20 cellular contexts compared by ENCODE assay signal in the genomic region with DNA sequence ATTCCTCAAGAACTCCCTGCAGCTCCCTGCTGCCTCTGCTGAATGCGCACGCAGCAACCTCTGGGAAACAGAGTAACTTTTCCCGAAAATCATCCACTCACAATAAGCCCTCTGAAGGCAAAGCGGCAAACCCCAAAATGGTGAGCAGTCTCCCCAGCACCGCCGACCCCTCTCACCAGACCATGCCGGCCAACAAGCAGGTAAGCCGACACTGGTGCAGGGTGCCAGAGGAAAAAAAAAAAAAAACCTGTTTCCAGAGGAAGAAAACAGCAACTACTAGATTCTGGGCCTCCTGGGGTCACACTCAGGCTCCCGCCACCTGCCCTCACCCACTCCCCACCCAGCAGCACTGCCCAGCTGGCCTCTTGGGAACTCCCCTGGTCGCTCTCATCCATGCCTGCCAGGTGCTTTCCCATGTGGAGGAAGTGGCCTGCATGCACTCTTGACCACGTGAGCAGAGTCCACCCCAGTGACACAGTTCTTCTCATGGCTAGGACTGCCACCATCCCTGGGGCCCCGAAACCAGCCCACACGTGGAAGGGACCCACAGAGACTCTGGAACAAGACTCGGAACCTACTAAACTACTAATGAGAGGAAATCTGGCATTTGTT. TPM values are rescaled to one million over a fixed set of nuclear protein-coding genes. Genes with fewer than 3 reads are reported as not detected.
DNase-seq lines count a peak whose midpoint lies in the region; ATAC-seq, FAIRE-seq and TF ChIP-seq lines count a peak whose summit lies in the region.
"Had no signal": no experiment of that assay in that cellular context is flagged by ENCODE, and none has a peak within 500 bp of the region (broad histone marks: within the 10 kb centered on the region; RNA-seq: fewer than 3 reads in every experiment).

No MANE protein-coding gene starts in this region.

- CTCF ChIA-PET in HepG2 (lab: Yijun Ruan, JAX; ENCODE audit: low intra/inter-chr PET ratio, low total read pairs), result no interaction called here

- no peak for TF ChIP-seq RAD21 in HepG2 (CRISPR knock-in tag; IDR thresholded peaks at IDR 0.05)

- BruUV-seq in HepG2 (replicated peaks; lab: Mats Ljungman, UMichigan), result no TSS peak

- POLR2A ChIA-PET in HepG2 (lab: Yijun Ruan, JAX), result no interaction called here

- TF ChIP-seq CTCF in GM06990 (IDR thresholded peaks at IDR 0.05; ENCODE audit: insufficient read depth, low read length, poor library complexity, severe bottlenecking), result no peak
- TF ChIP-seq CTCF in HepG2 (CRISPR knock-in tag; IDR thresholded peaks at IDR 0.05), result no peak
- TF ChIP-seq CTCF in uterus (IDR thresholded peaks at IDR 0.05), result no peak
- no peak for TF ChIP-seq CTCF in osteocyte (IDR thresholded peaks at IDR 0.05)

- H3K36me3 ChIP-seq in GM06990 (ENCODE audit: control insufficient read depth, insufficient read depth, low read length) (no peaks in the 10 kb centered on the region; the same call in 1 of the 2 replicates), HepG2 (replicated peaks in 1 of 2; ENCODE audit: control insufficient read depth in 1 of 2, insufficient read depth in 2 of 2, low read length in 2 of 2) (peaks cover 60 to 95% of the 10 kb centered on the region in 2 experiments), uterus (no peaks in the 10 kb centered on the region)

- H3K79me2 ChIP-seq in HepG2 (ENCODE audit: insufficient read depth, low read length), result no peaks in the 10 kb centered on the region

- TF ChIP-seq POLR2A in HepG2 (IDR thresholded peaks at IDR 0.05; ENCODE audit: insufficient read depth in 1 of 2, low read depth in 2 of 2, low read length in 2 of 2) (no peak), uterus (IDR thresholded peaks at IDR 0.05) (no peak)

- no peak overlapping the region for H3K27ac Mint-ChIP-seq in osteocyte (ENCODE audit: unreplicated experiment)

- no peak overlapping the region for H3K4me2 ChIP-seq in HepG2 (ENCODE audit: low read depth, low read length)
- H3K4me2 ChIP-seq: BLaER1 treated with 17β-estradiol and CSF1 and Interleukin-3, amounts not matched to agents 10 nM and 100 nM had no signal

- H3K27me3 ChIP-seq in GM06990 (replicated peaks; ENCODE audit: control insufficient read depth, insufficient read depth, low read length), result no peaks in the 10 kb centered on the region
- H3K27me3 ChIP-seq in HepG2 (ENCODE audit: control insufficient read depth in 1 of 2, insufficient read depth in 2 of 2, low read length in 2 of 2), result no peaks in the 10 kb centered on the region
- H3K27me3 ChIP-seq in uterus, result no peaks in the 10 kb centered on the region
- H3K27me3 ChIP-seq: BLaER1 treated with 17β-estradiol and CSF1 and Interleukin-3, amounts not matched to agents 10 nM and 100 nM had no signal

- H3K27me3 Mint-ChIP-seq in osteocyte (ENCODE audit: unreplicated experiment), result no peaks in the 10 kb centered on the region
- H3K27me3 Mint-ChIP-seq: CD8-positive, alpha-beta memory T cell had no signal

- FAIRE-seq in GM18507 (lab: Jason Lieb, UNC) (peak; percentile 71), HepG2 (lab: Jason Lieb, UNC) (no peak)
- FAIRE-seq: A204.1, G401.6 had no signal

- 97% methylated on average over 14 of the region's 14 CpGs for WGBS in HepG2 (ENCODE audit: low lambda C conversion rate)

- DNase-seq in GM06990 (ENCODE audit: extremely low read depth, insufficient read length) (peak; percentile 48), GM18507 (ENCODE audit: extremely low spot score, insufficient read length, low read depth) (no peak), HepG2 (ENCODE audit: low spot score) (no peak), COLO668 (lab: John Stamatoyannopoulos, UW; ENCODE audit: unreplicated experiment) (no peak), uterus (no peak), osteocyte (ENCODE audit: extremely low spot score, unreplicated experiment) (no peak)
- DNase-seq: CD8-positive, alpha-beta memory T cell; DND-41; GOT3; NCI-H1105 treated with DMSO at 0.1 percent for 48 hours; NCI-H1694 treated with DMSO at 0.1 percent for 48 hours; NCI-H226; NCI-H526 treated with DMSO at 0.1 percent for 48 hours; SHP77 treated with DMSO at 0.1 percent for 48 hours had no signal

- no peak overlapping the region for H3K4me3 Mint-ChIP-seq in osteocyte (ENCODE audit: unreplicated experiment)
- H3K4me3 Mint-ChIP-seq: CD8-positive, alpha-beta memory T cell had no signal

- in situ Hi-C loops in HepG2 (cut with HindIII; ENCODE audit: extremely low pct_ligation_motif_present, low pct_unique_long_range_greater_than_20kb), result no loop called here

- H3K4me1 ChIP-seq in HepG2 (ENCODE audit: insufficient read depth, low read length), result no peaks in the 10 kb centered on the region
- no peaks in the 10 kb centered on the region for H3K4me1 ChIP-seq in uterus

- no peaks in the 10 kb centered on the region for H3K4me1 Mint-ChIP-seq in osteocyte (ENCODE audit: unreplicated experiment)

- intact Hi-C loops in HepG2 (cut with micrococcal nuclease; ENCODE audit: unreplicated experiment) (no loop called here), uterus (cut with DNase I; ENCODE audit: low total_unique reads) (no loop called here)

- TF ChIP-seq EP300 in HepG2 (IDR thresholded peaks at IDR 0.05; ENCODE audit: low read depth in 2 of 2, low read length in 2 of 2) (no peak), HepG2 (CRISPR knock-in tag; IDR thresholded peaks at IDR 0.05; ENCODE audit: borderline replicate concordance) (no peak)

- H3K9ac ChIP-seq in HepG2 (ENCODE audit: insufficient read depth, low read depth, low read length), result no peak overlapping the region
- H3K9ac ChIP-seq: BLaER1 treated with 17β-estradiol and CSF1 and Interleukin-3, amounts not matched to agents 10 nM and 100 nM had no signal

- H2AFZ ChIP-seq in HepG2 (ENCODE audit: low read length), result no peak overlapping the region

- ATAC-seq in HG03442 (IDR thresholded peaks at IDR 0.05; ENCODE audit: unreplicated experiment) (peak; percentile 26), HepG2 (no peak), HG03039 (IDR thresholded peaks at IDR 0.05; ENCODE audit: unreplicated experiment) (no peak)
- ATAC-seq: SK-N-SH treated with all-trans-retinoic acid at 6 μM for 48 hours had no signal

- H3K27ac ChIP-seq in HepG2 (ENCODE audit: extremely low read length, insufficient read depth, low read length) (no peak overlapping the region), uterus (no peak overlapping the region)
- H3K27ac ChIP-seq: BLaER1 treated with 17β-estradiol and CSF1 and Interleukin-3, amounts not matched to agents 10 nM and 100 nM had no signal

- H3K4me3 ChIP-seq in GM06990 (replicated peaks; ENCODE audit: low read depth, low read length) (no peak overlapping the region), HepG2 (replicated peaks in 1 of 3; ENCODE audit: insufficient read depth in 1 of 3, low read depth in 2 of 3, low read length in 3 of 3) (no peak overlapping the region), uterus (no peak overlapping the region)
- H3K4me3 ChIP-seq: BLaER1 treated with 17β-estradiol and CSF1 and Interleukin-3, amounts not matched to agents 10 nM and 100 nM had no signal

- no peaks in the 10 kb centered on the region for H3K9me3 Mint-ChIP-seq in osteocyte (ENCODE audit: unreplicated experiment)
- H3K9me3 Mint-ChIP-seq: CD8-positive, alpha-beta memory T cell had no signal

- peaks cover 64% of the 10 kb centered on the region for H3K36me3 Mint-ChIP-seq in osteocyte (ENCODE audit: unreplicated experiment)

- 0 out of 2 replicates have a peak, but pooled peaks cover 3% of the 10 kb centered on the region for H4K20me1 ChIP-seq in HepG2 (ENCODE audit: insufficient read depth, low read length)
- H4K20me1 ChIP-seq: BLaER1 treated with 17β-estradiol and CSF1 and Interleukin-3, amounts not matched to agents 10 nM and 100 nM had no signal

- no peaks in the 10 kb centered on the region for H3K9me3 ChIP-seq in HepG2 (ENCODE audit: low read length)
- no peaks in the 10 kb centered on the region for H3K9me3 ChIP-seq in uterus
- H3K9me3 ChIP-seq: BLaER1 treated with 17β-estradiol and CSF1 and Interleukin-3, amounts not matched to agents 10 nM and 100 nM had no signal

RNA-seq across cellular contexts. Expression of a gene that starts 36.9 kb away (rescaled TPM):
- total RNA-seq in HepG2 (2016; rRNA removed; fragmentation: Illumina TruSeq; extraction: Trizol) (7.0 and 7.1 TPM in 2 replicates), uterus (10 to 100 TPM; 10.5 to 77.4 (median 16.9) TPM), osteocyte (18.5 and 19.1 TPM in 2 replicates)
- 1.9 and 2.4 TPM in 2 replicates for total RNA-seq in HepG2 (2016; cell fraction: cytosol; rRNA removed; fragmentation: Illumina TruSeq; extraction: Trizol; ENCODE audit: low read depth)
- total RNA-seq in HepG2 (2016; cell fraction: insoluble cytoplasmic fraction; rRNA removed; fragmentation: Illumina TruSeq; extraction: Trizol), result 6.3 and 7.3 TPM in 2 replicates
- total RNA-seq in HepG2 (2016; cell fraction: membrane; rRNA removed; fragmentation: Illumina TruSeq; extraction: Trizol), result 7.3 and 8.3 TPM in 2 replicates
- 3.6 and 4.2 TPM in 2 replicates for total RNA-seq in HepG2 (2016; cell fraction: nucleus; rRNA removed; fragmentation: Illumina TruSeq; extraction: Trizol)
- polyA plus RNA-seq in HepG2 (2011; rRNA removed), result 2.2 and 2.5 TPM in 2 replicates
- 1.6 and 2.3 TPM in 2 replicates for polyA plus RNA-seq in HepG2 (2011; cell fraction: cytosol; rRNA removed)
- polyA plus RNA-seq in HepG2 (2011; cell fraction: nucleus; rRNA removed), result 3.2 and 4.3 TPM in 2 replicates
- 2.8 and 4.9 TPM in 2 replicates for polyA plus RNA-seq in HepG2 (2012)
- 2.4 and 3.1 TPM in 2 replicates for polyA plus RNA-seq in HepG2 (2016; cell fraction: cytosol; fragmentation: Illumina TruSeq; extraction: Trizol; ENCODE audit: low read depth)
- 5.9 and 8.3 TPM in 2 replicates for polyA plus RNA-seq in HepG2 (2016; cell fraction: insoluble cytoplasmic fraction; fragmentation: Illumina TruSeq; extraction: Trizol; ENCODE audit: low read depth)
- 5.6 TPM in 2 replicates for polyA plus RNA-seq in HepG2 (2016; cell fraction: membrane; fragmentation: Illumina TruSeq; extraction: Trizol; ENCODE audit: low read depth)
- polyA plus RNA-seq in HepG2 (2016; cell fraction: nucleus; fragmentation: Illumina TruSeq; extraction: Trizol; ENCODE audit: insufficient read depth, low read depth), result 5.0 and 6.2 TPM in 2 replicates
- 0.42 and 0.86 TPM in 2 replicates for polyA minus RNA-seq in HepG2 (2011; rRNA and poly(A)+ RNA removed; ENCODE audit: low replicate concordance)
- 2.0 and 2.1 TPM in 2 replicates for polyA minus RNA-seq in HepG2 (2011; cell fraction: cytosol; rRNA and poly(A)+ RNA removed)
- 4.0 and 4.1 TPM in 2 replicates for polyA minus RNA-seq in HepG2 (2011; cell fraction: nucleus; rRNA and poly(A)+ RNA removed)

RNA-seq across cellular contexts. Expression of a gene that starts 53.0 kb away (rescaled TPM):
- total RNA-seq in HepG2 (2016; rRNA removed; fragmentation: Illumina TruSeq; extraction: Trizol) (16.2 and 32.2 TPM in 2 replicates), uterus (10 to 100 TPM in 1 of 4 donors, 1 to 10 TPM in 3; 1.8 to 12.5 (median 2.3) TPM), osteocyte (5.2 and 5.7 TPM in 2 replicates)
- 1.1 and 1.4 TPM in 2 replicates for total RNA-seq in HepG2 (2016; cell fraction: cytosol; rRNA removed; fragmentation: Illumina TruSeq; extraction: Trizol; ENCODE audit: low read depth)
- total RNA-seq in HepG2 (2016; cell fraction: insoluble cytoplasmic fraction; rRNA removed; fragmentation: Illumina TruSeq; extraction: Trizol), result 16.1 and 31.3 TPM in 2 replicates
- 4.3 and 5.1 TPM in 2 replicates for total RNA-seq in HepG2 (2016; cell fraction: membrane; rRNA removed; fragmentation: Illumina TruSeq; extraction: Trizol)
- 26.7 and 28.5 TPM in 2 replicates for total RNA-seq in HepG2 (2016; cell fraction: nucleus; rRNA removed; fragmentation: Illumina TruSeq; extraction: Trizol)
- 1.9 and 5.1 TPM in 2 replicates for polyA plus RNA-seq in HepG2 (2011; rRNA removed)
- polyA plus RNA-seq in HepG2 (2011; cell fraction: cytosol; rRNA removed), result 1.2 and 1.3 TPM in 2 replicates
- polyA plus RNA-seq in HepG2 (2011; cell fraction: nucleus; rRNA removed), result 2.6 and 2.7 TPM in 2 replicates
- 3.4 and 6.3 TPM in 2 replicates for polyA plus RNA-seq in HepG2 (2012)
- polyA plus RNA-seq in HepG2 (2016; cell fraction: cytosol; fragmentation: Illumina TruSeq; extraction: Trizol; ENCODE audit: low read depth), result 0.41 and 0.43 TPM in 2 replicates
- 25.2 and 26.5 TPM in 2 replicates for polyA plus RNA-seq in HepG2 (2016; cell fraction: insoluble cytoplasmic fraction; fragmentation: Illumina TruSeq; extraction: Trizol; ENCODE audit: low read depth)
- 1.2 TPM in 2 replicates for polyA plus RNA-seq in HepG2 (2016; cell fraction: membrane; fragmentation: Illumina TruSeq; extraction: Trizol; ENCODE audit: low read depth)
- 17.4 and 17.5 TPM in 2 replicates for polyA plus RNA-seq in HepG2 (2016; cell fraction: nucleus; fragmentation: Illumina TruSeq; extraction: Trizol; ENCODE audit: insufficient read depth, low read depth)
- polyA minus RNA-seq in HepG2 (2011; rRNA and poly(A)+ RNA removed; ENCODE audit: low replicate concordance), result 0.84 and 3.3 TPM in 2 replicates
- polyA minus RNA-seq in HepG2 (2011; cell fraction: cytosol; rRNA and poly(A)+ RNA removed), result 4.9 and 5.4 TPM in 2 replicates
- 26.2 and 43.8 TPM in 2 replicates for polyA minus RNA-seq in HepG2 (2011; cell fraction: nucleus; rRNA and poly(A)+ RNA removed)
